ENCODE assay signal across 9 cellular contexts in genomic region chr2:11539317-11540147, GRCh38. TPM values are rescaled to one million over a fixed set of nuclear protein-coding genes. Genes with fewer than 3 reads are reported as not detected.
DNase-seq lines count a peak whose midpoint lies in the region; ATAC-seq and TF ChIP-seq lines count a peak whose summit lies in the region.
"Had no signal": no experiment of that assay in that cellular context is flagged by ENCODE, and none has a peak within 500 bp of the region (broad histone marks: within the 10 kb centered on the region; RNA-seq: fewer than 3 reads in every experiment).

No MANE protein-coding gene starts in this region.

- H4K20me1 ChIP-seq in PC-3 (ENCODE audit: low read length) = no peaks in the 10 kb centered on the region

- H3K9me3 Mint-ChIP-seq in HFFc6 = no peaks in the 10 kb centered on the region
- H3K9me3 Mint-ChIP-seq: natural killer cell treated with Interleukin-12 subunit alpha and Interleukin-12 subunit beta and Interleukin-15 and Interleukin-18, amount 100 ng/mL, for 72 hours had no signal

- POLR2A ChIA-PET in PC-3 (lab: Charles Lee; ENCODE audit: unreplicated experiment) = no interaction called here

- H3K27me3 Mint-ChIP-seq in HFFc6 (ENCODE audit: insufficient read depth) = peaks cover 51% of the 10 kb centered on the region

- H3K27me3 ChIP-seq in BE2C (no peaks in the 10 kb centered on the region), right lobe of liver (no peaks in the 10 kb centered on the region), PC-3 (ENCODE audit: low read length) (peaks cover 87% of the 10 kb centered on the region)

- H3K9me3 ChIP-seq in BE2C (no peaks in the 10 kb centered on the region), right lobe of liver (no peaks in the 10 kb centered on the region), PC-3 (ENCODE audit: low read length) (no peaks in the 10 kb centered on the region)

- no peak for TF ChIP-seq POLR2A in right lobe of liver (IDR thresholded peaks at IDR 0.05)

- H3K36me3 Mint-ChIP-seq in HFFc6 (ENCODE audit: low read depth) = no peaks in the 10 kb centered on the region
- H3K36me3 Mint-ChIP-seq: natural killer cell treated with Interleukin-12 subunit alpha and Interleukin-12 subunit beta and Interleukin-15 and Interleukin-18, amount 100 ng/mL, for 72 hours had no signal

- H3K9ac ChIP-seq in PC-3 (ENCODE audit: low read length) = no peak overlapping the region

- H3K4me3 ChIP-seq in BE2C (ENCODE audit: low read depth, low read length) (no peak overlapping the region), right lobe of liver (peak overlapping the region in 2 of 3 donors; percentile 35 to 46), PC-3 (ENCODE audit: low read length) (no peak overlapping the region)

- no peaks in the 10 kb centered on the region for H3F3A ChIP-seq in PC-3 (ENCODE audit: low read length, unreplicated experiment)

- H3K36me3 ChIP-seq in BE2C (no peaks in the 10 kb centered on the region), right lobe of liver (no peaks in the 10 kb centered on the region), PC-3 (ENCODE audit: low read depth, low read length) (no peaks in the 10 kb centered on the region)

- CTCF ChIA-PET in PC-3 (lab: Charles Lee) = no interaction called here

- ATAC-seq in right lobe of liver = peak; percentile 68 to 92 (median 84)
- no peak for ATAC-seq in PC-3
- no peak for ATAC-seq in GM19455 (IDR thresholded peaks at IDR 0.05; ENCODE audit: unreplicated experiment)

- no peaks in the 10 kb centered on the region for H3K79me2 ChIP-seq in PC-3 (ENCODE audit: low read length)

- H3K4me1 ChIP-seq in BE2C (peaks cover 2% of the 10 kb centered on the region; the same call in 1 of the 2 replicates), right lobe of liver (peaks cover 0 to 51% (median 15%) of the 10 kb centered on the region in 4 donors), PC-3 (ENCODE audit: insufficient read depth, low read length) (no peaks in the 10 kb centered on the region)

- no peak overlapping the region for H3K4me2 ChIP-seq in PC-3 (ENCODE audit: low read length)

- DNase-seq in BE2C (peak; percentile 42), NCI-H1417 treated with DMSO at 0.1 percent for 48 hours (lab: John Stamatoyannopoulos, UW) (peak; percentile 64), astrocyte of the hippocampus (ENCODE audit: low read depth, low spot score) (peak; percentile 26), right lobe of liver (peak; percentile 49 to 91 (median 83)), HFFc6 (no peak), PC-3 (no peak), dermis blood vessel endothelial cell (no peak)

- peak overlapping the region in 2 of 3 donors; percentile 84 for H3K27ac ChIP-seq in right lobe of liver
- H3K27ac ChIP-seq in PC-3 (ENCODE audit: low read length) = no peak overlapping the region

- H3K4me1 Mint-ChIP-seq in HFFc6 (ENCODE audit: low read depth) = no peaks in the 10 kb centered on the region

- TF ChIP-seq CTCF in BE2C (IDR thresholded peaks at IDR 0.05; ENCODE audit: low read depth, low read length) = no peak
- no peak for TF ChIP-seq CTCF in right lobe of liver (IDR thresholded peaks at IDR 0.05)
- no peak for TF ChIP-seq CTCF in HFFc6 (IDR thresholded peaks at IDR 0.05)
- TF ChIP-seq CTCF in PC-3 (conservative IDR thresholded peaks at IDR 0.05; ENCODE audit: low read depth, low read length) = no peak

- no peak overlapping the region for H3K27ac Mint-ChIP-seq in HFFc6
- H3K27ac Mint-ChIP-seq: natural killer cell treated with Interleukin-12 subunit alpha and Interleukin-12 subunit beta and Interleukin-15 and Interleukin-18, amount 100 ng/mL, for 72 hours had no signal

- H3K9me2 ChIP-seq in PC-3 (replicated peaks; ENCODE audit: low read length) = no peaks in the 10 kb centered on the region

- H3K4me3 Mint-ChIP-seq in HFFc6 = no peak overlapping the region
- H3K4me3 Mint-ChIP-seq: natural killer cell treated with Interleukin-12 subunit alpha and Interleukin-12 subunit beta and Interleukin-15 and Interleukin-18, amount 100 ng/mL, for 72 hours had no signal

- no TSS peak for BruUV-seq in PC-3 (replicated peaks; lab: Mats Ljungman, UMichigan)

- intact Hi-C loops in right lobe of liver (cut with DNase I) = no loop called here
- intact Hi-C loops in PC-3 (cut with micrococcal nuclease) = no loop called here

- 23% methylated on average over 13 of the region's 18 CpGs for WGBS in right lobe of liver (ENCODE audit: insufficient coverage, low coverage, low lambda C conversion rate, missing lambda C conversion rate)

- H2AFZ ChIP-seq in PC-3 (ENCODE audit: low read length) = no peak overlapping the region

RNA-seq across cellular contexts. Expression of gene GREB1, which starts 5.7 kb away (rescaled TPM):
- 22.5 TPM for polyA plus RNA-seq in BE2C (2012; ENCODE audit: insufficient read depth, insufficient read length, low read depth)
- total RNA-seq in right lobe of liver (10 to 100 TPM in 2 of 6 experiments, 1 to 10 TPM in 4; 1.6 to 19.5 (median 6.5) TPM), PC-3 (2014; rRNA removed) (0.29 and 0.62 TPM in 2 replicates), dermis blood vessel endothelial cell (0.17 and 0.33 TPM in 2 replicates)
- under 1 TPM in 3 of 6 experiments, not detected in 3; 0.07 to 0.11 (median 0.09) TPM for total RNA-seq in HFFc6 (2021; fragmentation: NEBNext Ultra II Directional; extraction: Animal tissue kit (Norgen Biotek cat#: 25700))

Comparison
In these comparisons a context has a peak if more than half of its experiments do, and no peak if none do; other contexts are left out.
1. DNase-seq: peak in BE2C (single experiment), NCI-H1417 treated with DMSO at 0.1 percent for 48 hours (single experiment), astrocyte of the hippocampus (single experiment) and right lobe of liver (3 of 3); none in HFFc6 (single experiment), PC-3 (single experiment) and dermis blood vessel endothelial cell (single experiment).
2. H3K4me3 ChIP-seq: peak in right lobe of liver (2 of 3); none in BE2C (single experiment) and PC-3 (single experiment).
3. ATAC-seq: peak in right lobe of liver (4 of 4); none in PC-3 (single experiment) and GM19455 (single experiment).